1 cellular context compared by ENCODE assay signal in genomic region chr13:110491869-110492268, GRCh38.
TF ChIP-seq lines count a peak whose summit lies in the region.

No MANE protein-coding gene starts in this region.

TF ChIP-seq in H1, 55 proteins besides CTCF, POLR2A, EP300 and RAD21 (continued from another document):
- TF ChIP-seq CBX8 (IDR thresholded peaks at IDR 0.05; ENCODE audit: borderline replicate concordance, low read depth, low read length) (no peak), EZH2 (IDR thresholded peaks at IDR 0.05; ENCODE audit: low read depth, low read length, severe bottlenecking) (no peak), CBX5 (IDR thresholded peaks at IDR 0.05; ENCODE audit: low read depth, low read length) (no peak), RNF2 (IDR thresholded peaks at IDR 0.05; ENCODE audit: borderline replicate concordance, low read depth, low read length, missing control alignments, poor library complexity, severe bottlenecking) (no peak), CTBP2 (IDR thresholded peaks at IDR 0.05; ENCODE audit: borderline replicate concordance, insufficient read depth, insufficient read length, low read length) (no peak), PHF8 (conservative IDR thresholded peaks at IDR 0.05; ENCODE audit: low read depth, low read length) (no peak), SP1 (IDR thresholded peaks at IDR 0.05; ENCODE audit: low read depth, low read length) (no peak)
- TF ChIP-seq, protein P1, sequence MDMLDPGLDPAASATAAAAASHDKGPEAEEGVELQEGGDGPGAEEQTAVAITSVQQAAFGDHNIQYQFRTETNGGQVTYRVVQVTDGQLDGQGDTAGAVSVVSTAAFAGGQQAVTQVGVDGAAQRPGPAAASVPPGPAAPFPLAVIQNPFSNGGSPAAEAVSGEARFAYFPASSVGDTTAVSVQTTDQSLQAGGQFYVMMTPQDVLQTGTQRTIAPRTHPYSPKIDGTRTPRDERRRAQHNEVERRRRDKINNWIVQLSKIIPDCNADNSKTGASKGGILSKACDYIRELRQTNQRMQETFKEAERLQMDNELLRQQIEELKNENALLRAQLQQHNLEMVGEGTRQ (IDR thresholded peaks at IDR 0.05; ENCODE audit: low read length), result no peak
